ENCODE assay signal across 31 cellular contexts in genomic region chr3:196241704-196242103, GRCh38. TPM values are rescaled to one million over a fixed set of nuclear protein-coding genes. Genes with fewer than 3 reads are reported as not detected.
DNase-seq lines count a peak whose midpoint lies in the region; ATAC-seq, FAIRE-seq and TF ChIP-seq lines count a peak whose summit lies in the region.
"Had no signal": no experiment of that assay in that cellular context is flagged by ENCODE, and none has a peak within 500 bp of the region (broad histone marks: within the 10 kb centered on the region; RNA-seq: fewer than 3 reads in every experiment).

No MANE protein-coding gene starts in this region.

- H3K79me2 ChIP-seq in K562 (ENCODE audit: control insufficient read depth, insufficient read depth, low read length) (no peaks in the 10 kb centered on the region), trophoblast cell (ENCODE audit: control insufficient read depth, insufficient read depth, low read length, poor library complexity) (no peaks in the 10 kb centered on the region)

- ATAC-seq in K562 (no peak), gastroesophageal sphincter (no peak)
- ATAC-seq: GM12878 had no signal

- TF ChIP-seq POLR2A in K562 (conservative IDR thresholded peaks at IDR 0.05) (no peak), gastroesophageal sphincter (IDR thresholded peaks at IDR 0.05) (no peak)

- H3K23ac ChIP-seq in trophoblast cell (ENCODE audit: low read length) = peak overlapping the region; percentile 73

- no peak overlapping the region for H2BK120ac ChIP-seq in trophoblast cell (ENCODE audit: insufficient read depth, low read length, poor library complexity)

- H3K27me3 ChIP-seq in K562 (ENCODE audit: control insufficient read depth in 2 of 2, insufficient read depth in 2 of 2, low read length in 2 of 2) (no peaks in the 10 kb centered on the region), trophoblast cell (ENCODE audit: insufficient read depth, low read length) (no peaks in the 10 kb centered on the region), gastroesophageal sphincter (no peaks in the 10 kb centered on the region)
- H3K27me3 ChIP-seq: BE2C, BLaER1 had no signal

- no peaks in the 10 kb centered on the region for H3K9me3 Mint-ChIP-seq in activated naive CD8-positive, alpha-beta T cell (ENCODE audit: low read depth)
- no peaks in the 10 kb centered on the region for H3K9me3 Mint-ChIP-seq in activated naive CD8-positive, alpha-beta T cell treated with anti-CD3 and anti-CD28 coated beads for 36 hours
- H3K9me3 Mint-ChIP-seq: CD4-positive, alpha-beta memory T cell; CD8-positive, alpha-beta memory T cell had no signal

- H2AK5ac ChIP-seq in trophoblast cell (ENCODE audit: low read length) = no peak overlapping the region

- peak; percentile 48 for FAIRE-seq in K562 (lab: Jason Lieb, UNC)
- FAIRE-seq: A549, GM12878, GM12892, GM18507 had no signal

- CTCF ChIA-PET in K562 (lab: Yijun Ruan, JAX; ENCODE audit: low intra/inter-chr PET ratio) = no interaction called here

- H4K8ac ChIP-seq in trophoblast cell (ENCODE audit: low read depth, low read length) = no peak overlapping the region

- intact Hi-C loops in K562 (cut with micrococcal nuclease) = no loop called here

- POLR2A ChIA-PET in K562 (lab: Yijun Ruan, JAX) = interaction anchor here (0.7 kb wide), 1 partner anchor 13 kb away, joined by 3 read pairs; no protein-coding TSS in a partner anchor

- H3K9ac ChIP-seq in K562 (ENCODE audit: insufficient read depth in 1 of 2, low read depth in 2 of 2, low read length in 2 of 2) (no peak overlapping the region), trophoblast cell (ENCODE audit: low read length) (no peak overlapping the region)
- H3K9ac ChIP-seq: BLaER1 had no signal

- peaks cover 72% of the 10 kb centered on the region for H3K36me3 ChIP-seq in K562 (ENCODE audit: control insufficient read depth, insufficient read depth, low read length)
- H3K36me3 ChIP-seq in trophoblast cell (ENCODE audit: control insufficient read depth in 1 of 2, insufficient read depth in 2 of 2, low read length in 2 of 2) = peaks cover 24 to 44% of the 10 kb centered on the region in 2 experiments
- peaks cover 5 to 93% of the 10 kb centered on the region in 2 donors for H3K36me3 ChIP-seq in gastroesophageal sphincter

- H3K4me1 Mint-ChIP-seq in activated naive CD8-positive, alpha-beta T cell (ENCODE audit: low read depth) = peaks cover 6% of the 10 kb centered on the region
- H3K4me1 Mint-ChIP-seq in activated naive CD8-positive, alpha-beta T cell treated with anti-CD3 and anti-CD28 coated beads for 36 hours = peaks cover 8% of the 10 kb centered on the region
- H3K4me1 Mint-ChIP-seq: CD4-positive, CD25-positive, alpha-beta regulatory T cell had no signal

- no peaks in the 10 kb centered on the region for H3K27me3 Mint-ChIP-seq in activated naive CD8-positive, alpha-beta T cell
- H3K27me3 Mint-ChIP-seq in activated naive CD8-positive, alpha-beta T cell treated with anti-CD3 and anti-CD28 coated beads for 36 hours = no peaks in the 10 kb centered on the region
- H3K27me3 Mint-ChIP-seq: CD4-positive, alpha-beta memory T cell; CD4-positive, CD25-positive, alpha-beta regulatory T cell; CD8-positive, alpha-beta memory T cell had no signal

- no peak overlapping the region for H3K4me3 ChIP-seq in K562
- no peak overlapping the region for H3K4me3 ChIP-seq in trophoblast cell (ENCODE audit: low read depth, low read length)
- H3K4me3 ChIP-seq in gastroesophageal sphincter = no peak overlapping the region
- H3K4me3 ChIP-seq: A549, BLaER1, GM12878 had no signal

- no peak overlapping the region for H3K4ac ChIP-seq in trophoblast cell (ENCODE audit: low read depth, low read length)

- 93% methylated on average over 8 of the region's 8 CpGs for whole genome bisulfite sequencing in K562 (ENCODE audit: insufficient coverage, low coverage, missing lambda C conversion rate)
- WGBS in trophoblast cell (ENCODE audit: extremely low coverage, insufficient coverage, insufficient read length) = no CpG with 5 or more reads among the region's 8 CpGs
- 85 to 86% methylated on average over 7 to 8 of the region's 8 CpGs for WGBS in gastroesophageal sphincter (ENCODE audit: low coverage in 1 of 2), 2 donors

- H3K27ac ChIP-seq in K562 (ENCODE audit: extremely low read depth, low read depth, low read length) (no peak overlapping the region), trophoblast cell (ENCODE audit: low read depth, low read length) (no peak overlapping the region), gastroesophageal sphincter (no peak overlapping the region)
- H3K27ac ChIP-seq: 22Rv1, A549, BLaER1 had no signal

- no peak for TF ChIP-seq RAD21 in K562 (CRISPR knock-in tag; conservative IDR thresholded peaks at IDR 0.05 in 1 of 2, IDR thresholded peaks at IDR 0.05 in 1 of 2)

- no peak overlapping the region for H3K4me3 Mint-ChIP-seq in activated naive CD8-positive, alpha-beta T cell
- no peak overlapping the region for H3K4me3 Mint-ChIP-seq in activated naive CD8-positive, alpha-beta T cell treated with anti-CD3 and anti-CD28 coated beads for 36 hours
- H3K4me3 Mint-ChIP-seq: CD14-positive monocyte; CD4-positive, alpha-beta memory T cell; CD4-positive, CD25-positive, alpha-beta regulatory T cell; CD8-positive, alpha-beta memory T cell had no signal

- no peak overlapping the region for H3K18ac ChIP-seq in trophoblast cell (ENCODE audit: low read length)

- no peak overlapping the region for H4K91ac ChIP-seq in trophoblast cell (ENCODE audit: low read depth, low read length)

- no peak overlapping the region for H4K12ac ChIP-seq in trophoblast cell (ENCODE audit: low read depth, low read length)

- TF ChIP-seq CTCF in K562 (IDR thresholded peaks at IDR 0.05 in 2 of 3, conservative IDR thresholded peaks at IDR 0.05 in 1 of 3; ENCODE audit: insufficient read depth in 2 of 3, low read depth in 1 of 3, low read length in 3 of 3) (no peak), gastroesophageal sphincter (IDR thresholded peaks at IDR 0.05) (no peak)

- H3K79me1 ChIP-seq in trophoblast cell (ENCODE audit: low read length) = no peaks in the 10 kb centered on the region

- TF ChIP-seq EP300 in K562 (IDR thresholded peaks at IDR 0.05; ENCODE audit: low read length) (no peak), gastroesophageal sphincter (IDR thresholded peaks at IDR 0.05) (no peak)

- no peaks in the 10 kb centered on the region for H4K20me1 ChIP-seq in K562 (replicated peaks; ENCODE audit: control insufficient read depth, insufficient read depth, low read length)

- no peaks in the 10 kb centered on the region for H3K9me1 ChIP-seq in K562 (ENCODE audit: control insufficient read depth, insufficient read depth, low read length)

- peak overlapping the region; percentile 10 for H3K27ac Mint-ChIP-seq in activated naive CD8-positive, alpha-beta T cell
- H3K27ac Mint-ChIP-seq in activated naive CD8-positive, alpha-beta T cell treated with anti-CD3 and anti-CD28 coated beads for 36 hours = no peak overlapping the region
- H3K27ac Mint-ChIP-seq: CD4-positive, CD25-positive, alpha-beta regulatory T cell had no signal

- no peak for DNase-seq in activated naive CD8-positive, alpha-beta T cell treated with anti-CD3 and anti-CD28 coated beads for 36 hours
- DNase-seq in K562 (ENCODE audit: extremely low read depth in 1 of 4, low spot score in 3 of 4) = no peak
- DNase-seq in trophoblast cell = no peak
- no peak for DNase-seq in activated naive CD4-positive, alpha-beta T cell treated with Interleukin-2 at 50 U/mL for 16 hours
- DNase-seq: ACHN; BE2C; C1 segment of cervical spinal cord; CD4-positive, alpha-beta memory T cell; CD4-positive, CD25-positive, alpha-beta regulatory T cell; CD8-positive, alpha-beta memory T cell; COR-L47; DMS 273 treated with DMSO at 0.1 percent for 48 hours; DMS153; DMS53; DMS79; DND-41; EL; GDM1 had no signal

- H3K4me1 ChIP-seq in K562 (replicated peaks in 1 of 2; ENCODE audit: control insufficient read depth in 2 of 2, insufficient read depth in 2 of 2, low read length in 2 of 2) (peaks cover 0 to 9% of the 10 kb centered on the region in 2 experiments; a peak in 2 of 5 replicates), trophoblast cell (ENCODE audit: control insufficient read depth in 1 of 2, insufficient read depth in 2 of 2, low read length in 2 of 2) (no peaks in the 10 kb centered on the region), gastroesophageal sphincter (no peaks in the 10 kb centered on the region)
- H3K4me1 ChIP-seq: A549 had no signal

- in situ Hi-C loops in K562 (cut with MboI) = no loop called here

- H2BK5ac ChIP-seq in trophoblast cell (ENCODE audit: low read depth, low read length, poor library complexity) = no peak overlapping the region

- H3K9me3 ChIP-seq in K562 (replicated peaks; ENCODE audit: control insufficient read depth, insufficient read depth, low read depth, low read length) (no peaks in the 10 kb centered on the region), trophoblast cell (ENCODE audit: insufficient read depth, low read depth, low read length) (no peaks in the 10 kb centered on the region), gastroesophageal sphincter (no peaks in the 10 kb centered on the region)
- H3K9me3 ChIP-seq: A549, BE2C had no signal

- BruUV-seq in K562 (replicated peaks; lab: Mats Ljungman, UMichigan) = no TSS peak

- H3K36me3 Mint-ChIP-seq in activated naive CD8-positive, alpha-beta T cell = peaks cover 2% of the 10 kb centered on the region
- peaks cover 6% of the 10 kb centered on the region for H3K36me3 Mint-ChIP-seq in activated naive CD8-positive, alpha-beta T cell treated with anti-CD3 and anti-CD28 coated beads for 36 hours

- H3K14ac ChIP-seq in trophoblast cell (ENCODE audit: low read length) = no peak overlapping the region

- H3K4me2 ChIP-seq in K562 (ENCODE audit: insufficient read depth, low read length) (no peak overlapping the region), trophoblast cell (ENCODE audit: low read length) (no peak overlapping the region)
- H3K4me2 ChIP-seq: A549, BLaER1 had no signal

- H2AFZ ChIP-seq in K562 (ENCODE audit: low read depth, low read length) (no peak overlapping the region), trophoblast cell (ENCODE audit: insufficient read depth, low read length, poor library complexity) (no peak overlapping the region)

- H2BK12ac ChIP-seq in trophoblast cell (ENCODE audit: low read length) = no peak overlapping the region

RNA-seq across cellular contexts. Expression of gene SLC51A, which starts 25.4 kb away (rescaled TPM):
- not detected for total RNA-seq in activated naive CD8-positive, alpha-beta T cell treated with anti-CD3 and anti-CD28 coated beads for 36 hours
- 0.62 TPM in 1 of 2 replicates, not detected in the other for total RNA-seq in K562 (2011; cell fraction: chromatin; rRNA removed; ENCODE audit: low replicate concordance)
- total RNA-seq in K562 (2011; cell fraction: nucleolus; rRNA removed) = not detected in 2 replicates
- total RNA-seq in K562 (2011; cell fraction: nucleoplasm; rRNA removed) = not detected in 2 replicates
- total RNA-seq in K562 (2014; rRNA removed) (not detected in 2 replicates), K562 (2014; rRNA removed; fragmentation: Illumina TruSeq; extraction: Trizol) (not detected in 2 replicates), K562 (2015; rRNA removed; fragmentation: Illumina TruSeq; extraction: Trizol) (not detected in 2 replicates), K562 (2021) (not detected in 2 replicates), gastroesophageal sphincter (not detected)
- polyA plus RNA-seq in K562 (2011; rRNA removed) (not detected in 2 replicates), K562 (2014; fragmentation: Illumina TruSeq; extraction: Trizol) (not detected in 2 replicates), K562 (2014; fragmentation: Nextera tagmentation; extraction: Ambion mirVana) (under 1 TPM; 0.35 to 0.38 TPM), K562 (2014; rRNA removed) (not detected in 2 replicates)
- not detected in 2 replicates for polyA plus RNA-seq in K562 (2011; cell fraction: cytosol; rRNA removed)
- polyA plus RNA-seq in K562 (2011; cell fraction: nucleus; rRNA removed) = not detected in 2 replicates
- 1.1 and 1.4 TPM in 2 replicates for polyA plus RNA-seq in K562 (2012)
- not detected in 2 replicates for polyA minus RNA-seq in K562 (2011; rRNA and poly(A)+ RNA removed)
- polyA minus RNA-seq in K562 (2011; cell fraction: cytosol; rRNA and poly(A)+ RNA removed) = not detected in 2 replicates
- not detected in 2 replicates for polyA minus RNA-seq in K562 (2011; cell fraction: nucleus; rRNA and poly(A)+ RNA removed)
- 0.08 TPM in 1 of 2 replicates, not detected in the other for polyA plus RNA-seq in trophoblast cell (2013)
- total RNA-seq: A172; CD4-positive, alpha-beta memory T cell; CD4-positive, CD25-positive, alpha-beta regulatory T cell; CD8-positive, alpha-beta memory T cell; Daoy; G401; GM12878 had no signal
- polyA plus RNA-seq: A549, AG04450 had no signal

RNA-seq across cellular contexts. Expression of gene ZDHHC19, which starts 30.5 kb away (rescaled TPM):
- total RNA-seq in activated naive CD8-positive, alpha-beta T cell treated with anti-CD3 and anti-CD28 coated beads for 36 hours = not detected
- total RNA-seq in K562 (2011; cell fraction: chromatin; rRNA removed; ENCODE audit: low replicate concordance) = 2.7 and 8.2 TPM in 2 replicates
- total RNA-seq in K562 (2011; cell fraction: nucleolus; rRNA removed) = 2.1 and 2.3 TPM in 2 replicates
- total RNA-seq in K562 (2011; cell fraction: nucleoplasm; rRNA removed) = 3.0 and 4.6 TPM in 2 replicates
- total RNA-seq in K562 (2014; rRNA removed) (3.4 and 3.5 TPM in 2 replicates), K562 (2014; rRNA removed; fragmentation: Illumina TruSeq; extraction: Trizol) (0.67 and 0.98 TPM in 2 replicates), K562 (2015; rRNA removed; fragmentation: Illumina TruSeq; extraction: Trizol) (0.94 and 1.7 TPM in 2 replicates), K562 (2021) (5.5 and 6.1 TPM in 2 replicates), gastroesophageal sphincter (not detected)
- polyA plus RNA-seq in K562 (2011; rRNA removed) (0.78 and 1.2 TPM in 2 replicates), K562 (2014; fragmentation: Illumina TruSeq; extraction: Trizol) (0.40 and 3.5 TPM in 2 replicates), K562 (2014; fragmentation: Nextera tagmentation; extraction: Ambion mirVana) (1 to 10 TPM; 2.0 to 2.7 TPM), K562 (2014; rRNA removed) (1.1 and 5.5 TPM in 2 replicates)
- polyA plus RNA-seq in K562 (2011; cell fraction: cytosol; rRNA removed) = 0.77 and 3.4 TPM in 2 replicates
- polyA plus RNA-seq in K562 (2011; cell fraction: nucleus; rRNA removed) = 2.9 and 3.2 TPM in 2 replicates
- polyA plus RNA-seq in K562 (2012) = 3.2 and 5.2 TPM in 2 replicates
- 3.3 TPM in 1 of 2 replicates, not detected in the other for polyA minus RNA-seq in K562 (2011; rRNA and poly(A)+ RNA removed)
- polyA minus RNA-seq in K562 (2011; cell fraction: cytosol; rRNA and poly(A)+ RNA removed) = 1.6 TPM in 1 of 2 replicates, not detected in the other
- 1.1 TPM in 1 of 2 replicates, not detected in the other for polyA minus RNA-seq in K562 (2011; cell fraction: nucleus; rRNA and poly(A)+ RNA removed)
- 0.08 TPM in 1 of 2 replicates, not detected in the other for polyA plus RNA-seq in trophoblast cell (2013)
- total RNA-seq: A172; CD4-positive, alpha-beta memory T cell; CD4-positive, CD25-positive, alpha-beta regulatory T cell; CD8-positive, alpha-beta memory T cell; Daoy; G401; GM12878 had no signal
- polyA plus RNA-seq: AG04450; CD14-positive monocyte; CD4-positive, alpha-beta memory T cell; CD4-positive, CD25-positive, alpha-beta regulatory T cell; CD8-positive, alpha-beta memory T cell had no signal

RNA-seq across cellular contexts. Expression of gene PCYT1A, which starts 45.8 kb away (rescaled TPM):
- total RNA-seq in activated naive CD8-positive, alpha-beta T cell treated with anti-CD3 and anti-CD28 coated beads for 36 hours = 10 to 100 TPM; 41.2 to 42.1 TPM
- 166 and 178 TPM in 2 replicates for total RNA-seq in K562 (2011; cell fraction: chromatin; rRNA removed; ENCODE audit: low replicate concordance)
- total RNA-seq in K562 (2011; cell fraction: nucleolus; rRNA removed) = 94.6 and 104 TPM in 2 replicates
- 110 and 116 TPM in 2 replicates for total RNA-seq in K562 (2011; cell fraction: nucleoplasm; rRNA removed)
- 42.4 and 49.6 TPM in 2 replicates for total RNA-seq in K562 (2014; rRNA removed)
- total RNA-seq in K562 (2014; rRNA removed; fragmentation: Illumina TruSeq; extraction: Trizol) = 42.9 and 47.6 TPM in 2 replicates
- 51.1 and 53.4 TPM in 2 replicates for total RNA-seq in K562 (2015; rRNA removed; fragmentation: Illumina TruSeq; extraction: Trizol)
- 52.0 and 55.5 TPM in 2 replicates for total RNA-seq in K562 (2021)
- polyA plus RNA-seq in K562 (2011; rRNA removed) = 53.0 and 55.1 TPM in 2 replicates
- 45.5 and 51.1 TPM in 2 replicates for polyA plus RNA-seq in K562 (2011; cell fraction: cytosol; rRNA removed)
- 99.4 and 119 TPM in 2 replicates for polyA plus RNA-seq in K562 (2011; cell fraction: nucleus; rRNA removed)
- polyA plus RNA-seq in K562 (2012) = 39.7 and 44.1 TPM in 2 replicates
- 58.2 and 62.8 TPM in 2 replicates for polyA plus RNA-seq in K562 (2014; fragmentation: Illumina TruSeq; extraction: Trizol)
- 10 to 100 TPM; 13.4 to 13.5 TPM for polyA plus RNA-seq in K562 (2014; fragmentation: Nextera tagmentation; extraction: Ambion mirVana)
- 45.8 and 49.4 TPM in 2 replicates for polyA plus RNA-seq in K562 (2014; rRNA removed)
- polyA minus RNA-seq in K562 (2011; rRNA and poly(A)+ RNA removed) = 102 and 116 TPM in 2 replicates
- polyA minus RNA-seq in K562 (2011; cell fraction: cytosol; rRNA and poly(A)+ RNA removed) = 72.9 and 75.6 TPM in 2 replicates
- polyA minus RNA-seq in K562 (2011; cell fraction: nucleus; rRNA and poly(A)+ RNA removed) = 78.6 and 108 TPM in 2 replicates
- polyA plus RNA-seq in trophoblast cell (2013) = 43.3 and 45.5 TPM in 2 replicates
- total RNA-seq in gastroesophageal sphincter = 10 to 100 TPM; 60.3 to 92.6 (median 81.0) TPM
